ENCODE assay signal across 7 cellular contexts in the genomic region with DNA sequence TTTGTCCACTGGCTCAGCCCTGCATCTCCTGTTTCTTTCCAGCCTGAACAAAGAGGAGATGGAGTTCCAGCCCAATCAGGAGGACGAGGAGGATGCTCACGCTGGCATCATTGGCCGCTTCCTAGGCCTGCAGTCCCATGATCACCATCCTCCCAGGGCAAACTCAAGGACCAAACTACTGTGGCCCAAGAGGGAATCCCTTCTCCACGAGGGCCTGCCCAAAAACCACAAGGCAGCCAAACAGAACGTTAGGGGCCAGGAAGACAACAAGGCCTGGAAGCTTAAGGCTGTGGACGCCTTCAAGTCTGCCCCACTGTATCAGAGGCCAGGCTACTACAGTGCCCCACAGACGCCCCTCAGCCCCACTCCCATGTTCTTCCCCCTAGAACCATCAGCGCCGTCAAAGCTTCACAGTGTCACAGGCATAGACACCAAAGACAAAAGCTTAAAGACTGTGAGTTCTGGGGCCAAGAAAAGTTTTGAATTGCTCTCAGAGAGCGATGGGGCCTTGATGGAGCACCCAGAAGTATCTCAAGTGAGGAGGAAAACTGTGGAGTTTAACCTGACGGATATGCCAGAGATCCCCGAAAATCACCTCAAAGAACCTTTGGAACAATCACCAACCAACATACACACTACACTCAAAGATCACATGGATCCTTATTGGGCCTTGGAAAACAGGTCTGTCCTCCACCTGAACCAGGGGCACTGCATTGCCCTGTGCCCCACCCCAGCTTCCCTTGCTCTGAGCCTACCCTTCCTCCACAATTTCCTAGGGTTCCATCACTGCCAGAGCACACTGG. TPM values are rescaled to one million over a fixed set of nuclear protein-coding genes. Genes with fewer than 3 reads are reported as not detected.
DNase-seq lines count a peak whose midpoint lies in the region; ATAC-seq and TF ChIP-seq lines count a peak whose summit lies in the region.
"Had no signal": no experiment of that assay in that cellular context is flagged by ENCODE, and none has a peak within 500 bp of the region (broad histone marks: within the 10 kb centered on the region; RNA-seq: fewer than 3 reads in every experiment).

No MANE protein-coding gene starts in this region.

- intact Hi-C loops in colonic mucosa (cut with DNase I), result loop anchor here (5.0 kb wide), 1 partner anchor 90 kb away; no protein-coding TSS in a partner anchor
- intact Hi-C loops in posterior vena cava (cut with DNase I), result loop anchor here in 1 of 2 donors (5.0 kb wide), 1 partner anchor 835 kb away; no protein-coding TSS in a partner anchor

- CTCF ChIA-PET in HEK293 (lab: Yijun Ruan, JAX), result interaction anchor here (0.7 to 2.0 kb wide), 7 partner anchors 13 to 74 kb away, joined by 3 to 12 read pairs (median 4); no protein-coding TSS in a partner anchor

- H3K4me3 ChIP-seq in HEK293 (ENCODE audit: low read depth, low read length), result no peak overlapping the region
- no peak overlapping the region for H3K4me3 ChIP-seq in colonic mucosa

- peak overlapping the region; percentile 26 to 28 for H3K9ac ChIP-seq in colonic mucosa (ENCODE audit: low read depth in 2 of 2, low read length in 2 of 2)

- ATAC-seq in HG03469 (IDR thresholded peaks at IDR 0.05; ENCODE audit: unreplicated experiment), result no peak
- no peak for ATAC-seq in GM18907 (IDR thresholded peaks at IDR 0.05; ENCODE audit: unreplicated experiment)

- H3K27ac ChIP-seq in HEK293 (ENCODE audit: extremely low read depth, low read depth, low read length) (no peak overlapping the region), colonic mucosa (peak overlapping the region; percentile 98)

- no peaks in the 10 kb centered on the region for H3K4me1 ChIP-seq in HEK293 (ENCODE audit: control insufficient read depth, insufficient read depth, low read length)
- no peaks in the 10 kb centered on the region for H3K4me1 ChIP-seq in colonic mucosa

- H3K9me3 ChIP-seq in HEK293 (ENCODE audit: control insufficient read depth, insufficient read depth, low read depth, low read length) (no peaks in the 10 kb centered on the region), colonic mucosa (no peaks in the 10 kb centered on the region)

- DNase-seq in colonic mucosa (no peak), posterior vena cava (ENCODE audit: low spot score) (peak; percentile 78), HCEC 1CT (no peak)
- DNase-seq: activated CD4-positive, alpha-beta T cell treated with anti-CD3 and anti-CD28 coated beads for 1 hour had no signal

- POLR2A ChIA-PET in HEK293 (lab: Yijun Ruan, JAX), result interaction anchor here (2.1 kb wide), 1 partner anchor 13 kb away, joined by 17 read pairs; a partner anchor contains a TSS

- no peaks in the 10 kb centered on the region for H3K27me3 ChIP-seq in colonic mucosa

- no peak for TF ChIP-seq CTCF in HEK293 (tag by site-specific recombination; IDR thresholded peaks at IDR 0.05)
- TF ChIP-seq CTCF in colonic mucosa (IDR thresholded peaks at IDR 0.05), result no peak

- H3K36me3 ChIP-seq in HEK293 (ENCODE audit: control insufficient read depth in 2 of 2, insufficient read depth in 1 of 2, low read length in 2 of 2) (peaks cover 0 to 46% of the 10 kb centered on the region in 2 experiments; a peak in 1 of 3 replicates), colonic mucosa (peaks cover 8% of the 10 kb centered on the region)

TF ChIP-seq in HEK293, 187 proteins besides CTCF, POLR2A, EP300 and RAD21:
- no peak for TF ChIP-seq ZNF514 (tag by site-specific recombination; IDR thresholded peaks at IDR 0.05)
- TF ChIP-seq, protein P1, sequence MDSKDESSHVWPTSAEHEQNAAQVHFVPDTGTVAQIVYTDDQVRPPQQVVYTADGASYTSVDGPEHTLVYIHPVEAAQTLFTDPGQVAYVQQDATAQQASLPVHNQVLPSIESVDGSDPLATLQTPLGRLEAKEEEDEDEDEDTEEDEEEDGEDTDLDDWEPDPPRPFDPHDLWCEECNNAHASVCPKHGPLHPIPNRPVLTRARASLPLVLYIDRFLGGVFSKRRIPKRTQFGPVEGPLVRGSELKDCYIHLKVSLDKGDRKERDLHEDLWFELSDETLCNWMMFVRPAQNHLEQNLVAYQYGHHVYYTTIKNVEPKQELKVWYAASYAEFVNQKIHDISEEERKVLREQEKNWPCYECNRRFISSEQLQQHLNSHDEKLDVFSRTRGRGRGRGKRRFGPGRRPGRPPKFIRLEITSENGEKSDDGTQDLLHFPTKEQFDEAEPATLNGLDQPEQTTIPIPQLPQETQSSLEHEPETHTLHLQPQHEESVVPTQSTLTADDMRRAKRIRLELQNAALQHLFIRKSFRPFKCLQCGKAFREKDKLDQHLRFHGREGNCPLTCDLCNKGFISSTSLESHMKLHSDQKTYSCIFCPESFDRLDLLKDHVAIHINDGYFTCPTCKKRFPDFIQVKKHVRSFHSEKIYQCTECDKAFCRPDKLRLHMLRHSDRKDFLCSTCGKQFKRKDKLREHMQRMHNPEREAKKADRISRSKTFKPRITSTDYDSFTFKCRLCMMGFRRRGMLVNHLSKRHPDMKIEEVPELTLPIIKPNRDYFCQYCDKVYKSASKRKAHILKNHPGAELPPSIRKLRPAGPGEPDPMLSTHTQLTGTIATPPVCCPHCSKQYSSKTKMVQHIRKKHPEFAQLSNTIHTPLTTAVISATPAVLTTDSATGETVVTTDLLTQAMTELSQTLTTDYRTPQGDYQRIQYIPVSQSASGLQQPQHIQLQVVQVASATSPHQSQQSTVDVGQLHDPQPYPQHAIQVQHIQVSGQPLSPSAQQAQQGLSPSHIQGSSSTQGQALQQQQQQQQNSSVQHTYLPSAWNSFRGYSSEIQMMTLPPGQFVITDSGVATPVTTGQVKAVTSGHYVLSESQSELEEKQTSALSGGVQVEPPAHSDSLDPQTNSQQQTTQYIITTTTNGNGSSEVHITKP (tag by site-specific recombination; IDR thresholded peaks at IDR 0.05), result peak; percentile 35; the same call in 1 of the 2 replicates

RNA-seq across cellular contexts. Expression of a gene that starts 5.0 kb away (rescaled TPM):
- total RNA-seq in colonic mucosa, result 1,000 to 10,000 TPM; 5,286 to 5,395 TPM
- total RNA-seq in posterior vena cava, result 1,000 to 10,000 TPM; 2,679 to 3,454 TPM

RNA-seq across cellular contexts. Expression of a gene that starts 12.3 kb away (rescaled TPM):
- total RNA-seq in colonic mucosa, result under 1 TPM; 0.58 to 0.77 TPM
- 1 to 10 TPM; 5.8 to 9.5 TPM for total RNA-seq in posterior vena cava

RNA-seq across cellular contexts. Expression of a gene that starts 45.0 kb away (rescaled TPM):
- 1 to 10 TPM; 3.7 to 5.9 TPM for total RNA-seq in colonic mucosa
- total RNA-seq in posterior vena cava, result 10 to 100 TPM; 26.7 to 31.5 TPM
